Comparison of ENCODE assay signal across 1 cellular context in genomic region chr12:116414891-116415290, GRCh38.
TF ChIP-seq lines count a peak whose summit lies in the region.

No MANE protein-coding gene starts in this region.

TF ChIP-seq in HepG2, 621 proteins besides CTCF, POLR2A, EP300 and RAD21 (continued from another document):
- TF ChIP-seq MNT (IDR thresholded peaks at IDR 0.05) (peak; percentile 90), TMF1 (CRISPR knock-in tag; IDR thresholded peaks at IDR 0.05; ENCODE audit: low read depth) (no peak), ZMYM4 (CRISPR knock-in tag; IDR thresholded peaks at IDR 0.05) (no peak), MYC (CRISPR knock-in tag; IDR thresholded peaks at IDR 0.05; ENCODE audit: borderline replicate concordance) (no peak)
